ENCODE assay signal across 9 cellular contexts in genomic region chr10:112369495-112370423, GRCh38. TPM values are rescaled to one million over a fixed set of nuclear protein-coding genes. Genes with fewer than 3 reads are reported as not detected.
DNase-seq lines count a peak whose midpoint lies in the region; ATAC-seq and TF ChIP-seq lines count a peak whose summit lies in the region.
"Had no signal": no experiment of that assay in that cellular context is flagged by ENCODE, and none has a peak within 500 bp of the region (broad histone marks: within the 10 kb centered on the region; RNA-seq: fewer than 3 reads in every experiment).

No MANE protein-coding gene starts in this region.

- H3K27me3 ChIP-seq in tibial nerve, result no peaks in the 10 kb centered on the region

- intact Hi-C loops in activated CD4-positive, alpha-beta T cell treated with anti-CD3 and anti-CD28 coated beads for 36 hours (cut with DNase I, micrococcal nuclease), result no loop called here

- no peak for TF ChIP-seq CTCF in tibial nerve (IDR thresholded peaks at IDR 0.05)

- 84 to 91% methylated on average over 21 to 40 of the region's 40 CpGs for WGBS in tibial nerve, 2 donors

- ATAC-seq in activated CD4-positive, alpha-beta T cell treated with anti-CD3 and anti-CD28 coated beads for 36 hours, result peak; percentile 26
- ATAC-seq in HG02610 (IDR thresholded peaks at IDR 0.05; ENCODE audit: unreplicated experiment), result peak; percentile 76
- peak; percentile 91 for ATAC-seq in HG03565 (IDR thresholded peaks at IDR 0.05; ENCODE audit: unreplicated experiment)
- ATAC-seq in stimulated activated naive CD8-positive, alpha-beta T cell treated with anti-CD3 and anti-CD28 coated beads, Interleukin-15, Interleukin-2, amounts not matched to agents 100 U/mL and 50 U/mL, for 24 hours, result peak; percentile 12

- no peak overlapping the region for H3K4me3 Mint-ChIP-seq in activated CD4-positive, alpha-beta T cell treated with anti-CD3 and anti-CD28 coated beads for 36 hours

- H3K4me3 ChIP-seq in tibial nerve, result no peak overlapping the region

- H3K9me3 ChIP-seq in tibial nerve, result no peaks in the 10 kb centered on the region

- no peak overlapping the region for H3K27ac ChIP-seq in tibial nerve

- no peak for TF ChIP-seq POLR2A in tibial nerve (IDR thresholded peaks at IDR 0.05)

- no peak overlapping the region for H3K27ac Mint-ChIP-seq in activated CD4-positive, alpha-beta T cell treated with anti-CD3 and anti-CD28 coated beads for 36 hours

- H3K27me3 Mint-ChIP-seq in activated CD4-positive, alpha-beta T cell treated with anti-CD3 and anti-CD28 coated beads for 36 hours, result no peaks in the 10 kb centered on the region

- no peak for TF ChIP-seq EP300 in tibial nerve (IDR thresholded peaks at IDR 0.05)

- no peaks in the 10 kb centered on the region for H3K9me3 Mint-ChIP-seq in activated CD4-positive, alpha-beta T cell treated with anti-CD3 and anti-CD28 coated beads for 36 hours (ENCODE audit: low read depth)

- CTCF ChIA-PET in activated CD4-positive, alpha-beta T cell treated with anti-CD3 and anti-CD28 coated beads for 36 hours (lab: Charles Lee), result no interaction called here

- no peak for DNase-seq in activated CD4-positive, alpha-beta T cell treated with anti-CD3 and anti-CD28 coated beads for 36 hours
- no peak for DNase-seq in activated CD4-positive, alpha-beta T cell treated with anti-CD3 and anti-CD28 coated beads for 4 hours
- DNase-seq in stimulated activated naive CD8-positive, alpha-beta T cell treated with anti-CD3 and anti-CD28 coated beads, Interleukin-15, Interleukin-2, amounts not matched to agents 100 U/mL and 50 U/mL, for 24 hours, result no peak
- DNase-seq in islet precursor cell (no peak), SK-N-DZ (ENCODE audit: low spot score) (no peak), tibial nerve (ENCODE audit: low spot score in 2 of 2) (no peak)
- DNase-seq: stimulated activated CD8-positive, alpha-beta memory T cell treated with anti-CD3 and anti-CD28 coated beads, Interleukin-4, amount 100 ng/mL, for 48 hours had no signal

- POLR2A ChIA-PET in activated CD4-positive, alpha-beta T cell treated with anti-CD3 and anti-CD28 coated beads for 36 hours (lab: Charles Lee), result no interaction called here

- H3K4me1 Mint-ChIP-seq in activated CD4-positive, alpha-beta T cell treated with anti-CD3 and anti-CD28 coated beads for 36 hours, result peaks cover 12% of the 10 kb centered on the region

- no peaks in the 10 kb centered on the region for H3K36me3 ChIP-seq in tibial nerve

- peaks cover 0 to 1% (median 0%) of the 10 kb centered on the region in 4 donors for H3K4me1 ChIP-seq in tibial nerve

- H3K36me3 Mint-ChIP-seq in activated CD4-positive, alpha-beta T cell treated with anti-CD3 and anti-CD28 coated beads for 36 hours (ENCODE audit: low read depth), result no peaks in the 10 kb centered on the region

RNA-seq across cellular contexts. Expression of gene ACSL5, which starts 4.2 kb away (rescaled TPM):
- total RNA-seq in activated CD4-positive, alpha-beta T cell treated with anti-CD3 and anti-CD28 coated beads for 36 hours, result 10 to 100 TPM; 32.0 to 32.1 TPM
- 0.64 TPM in 1 of 2 replicates, not detected in the other for polyA plus RNA-seq in SK-N-DZ (2014; cell fraction: cytosol; rRNA removed)
- polyA plus RNA-seq in SK-N-DZ (2014; cell fraction: nucleus; rRNA removed), result not detected in 2 replicates
- total RNA-seq in tibial nerve, result 10 to 100 TPM; 12.2 to 22.7 (median 13.1) TPM

Comparison
In these comparisons a context has a peak if more than half of its experiments do, and no peak if none do; other contexts are left out.
1. ATAC-seq: peak in every context shown above with its lines; median percentile 91 in HG03565; 76 in HG02610; 26 in activated CD4-positive, alpha-beta T cell treated with anti-CD3 and anti-CD28 coated beads for 36 hours; 12 in stimulated activated naive CD8-positive, alpha-beta T cell treated with anti-CD3 and anti-CD28 coated beads, Interleukin-15, Interleukin-2, amounts not matched to agents 100 U/mL and 50 U/mL, for 24 hours.